6 cellular contexts compared by ENCODE assay signal in genomic region chr19:2266183-2266993, GRCh38. TPM values are rescaled to one million over a fixed set of nuclear protein-coding genes. Genes with fewer than 3 reads are reported as not detected.
A peak's percentile ranks its signal among the peaks of the same experiment; 100 is the strongest.
DNase-seq lines count a peak whose midpoint lies in the region; ATAC-seq and TF ChIP-seq lines count a peak whose summit lies in the region.

No MANE protein-coding gene starts in this region.

- no peak for ATAC-seq in HG02981 (IDR thresholded peaks at IDR 0.05; ENCODE audit: unreplicated experiment)

- DNase-seq in G401 (ENCODE audit: low spot score) (peak; percentile 83), NCI-H2196 (lab: John Stamatoyannopoulos, UW; ENCODE audit: unreplicated experiment) (peak; percentile 66), retinal pigment epithelial cell (ENCODE audit: low read depth) (peak; percentile 15)
- DNase-seq in effector CD8-positive, alpha-beta T cell (lab: John Stamatoyannopoulos, UW) = peak; percentile 14
- DNase-seq in stimulated activated CD4-positive, alpha-beta T cell treated with anti-CD3 and anti-CD28 coated beads, Interleukin-12 subunit alpha, Interleukin-12 subunit beta, amount 100 ng/mL, for 4 hours = no peak

- no peak for TF ChIP-seq CTCF in retinal pigment epithelial cell (conservative IDR thresholded peaks at IDR 0.05; ENCODE audit: low read depth, low read length)

- in situ Hi-C loops in G401 (cut with HindIII; ENCODE audit: low sequenced_read_pairs) = no loop called here

- H3K4me3 ChIP-seq in retinal pigment epithelial cell (ENCODE audit: low read length) = no peak overlapping the region

RNA-seq across cellular contexts. Expression of gene JSRP1, which starts 10.2 kb away (rescaled TPM):
- 2.5 TPM in 1 of 2 replicates, not detected in the other for total RNA-seq in G401 (2014; rRNA removed; shearing (Covaris generic))

RNA-seq across cellular contexts. Expression of gene PEAK3, which starts 15.6 kb away (rescaled TPM):
- not detected in 2 replicates for total RNA-seq in G401 (2014; rRNA removed; shearing (Covaris generic))

RNA-seq across cellular contexts. Expression of gene AMH, which starts 17.3 kb away (rescaled TPM):
- total RNA-seq in G401 (2014; rRNA removed; shearing (Covaris generic)) = 2.6 and 4.6 TPM in 2 replicates

RNA-seq across cellular contexts. Expression of gene SF3A2, which starts 29.8 kb away (rescaled TPM):
- 21.9 and 33.0 TPM in 2 replicates for total RNA-seq in G401 (2014; rRNA removed; shearing (Covaris generic))

RNA-seq across cellular contexts. Expression of gene PLEKHJ1, which starts 30.3 kb away (rescaled TPM):
- total RNA-seq in G401 (2014; rRNA removed; shearing (Covaris generic)) = 172 and 182 TPM in 2 replicates
